8 cellular contexts compared by ENCODE assay signal in the genomic region with DNA sequence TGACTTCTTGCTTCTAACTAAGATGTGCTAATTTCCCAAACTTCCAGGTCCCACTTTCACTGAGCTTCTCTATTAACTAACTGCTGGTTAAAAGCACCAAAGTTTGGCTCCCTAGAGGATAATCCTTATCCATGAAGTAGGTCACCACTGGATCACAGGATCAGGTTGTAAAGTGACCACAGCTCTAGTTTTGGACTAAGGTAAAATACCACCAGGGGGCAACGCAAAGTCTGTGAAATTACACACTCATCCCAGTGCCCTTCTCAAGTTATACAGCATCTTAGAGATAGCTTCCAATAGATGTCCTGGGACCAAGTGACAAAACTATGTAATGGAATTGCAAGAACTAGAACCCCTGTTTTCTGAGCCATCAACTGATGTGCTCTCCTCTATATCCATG.
DNase-seq lines count a peak whose midpoint lies in the region; ATAC-seq and TF ChIP-seq lines count a peak whose summit lies in the region.

No MANE protein-coding gene starts in this region.

- no peaks in the 10 kb centered on the region for H3K36me3 ChIP-seq in vagina

- peak; percentile 16 for DNase-seq in SKM-1 (lab: John Stamatoyannopoulos, UW; ENCODE audit: unreplicated experiment)
- DNase-seq in SKM-1 treated with dmso at 0.1 percent for 144 hours (lab: John Stamatoyannopoulos, UW; ENCODE audit: unreplicated experiment): no peak
- peak; percentile 30 for DNase-seq in MV-4-11 (lab: John Stamatoyannopoulos, UW)
- peak; percentile 49 for DNase-seq in epithelial cell of esophagus (ENCODE audit: low read depth)
- DNase-seq in retinal pigment epithelial cell (ENCODE audit: low read depth): no peak
- DNase-seq in vagina (ENCODE audit: extremely low spot score in 2 of 2): no peak

- intact Hi-C loops in vagina (cut with DNase I): no loop called here

- no peak overlapping the region for H3K4me3 ChIP-seq in epithelial cell of esophagus (ENCODE audit: low read length)
- H3K4me3 ChIP-seq in retinal pigment epithelial cell (ENCODE audit: low read length): no peak overlapping the region
- H3K4me3 ChIP-seq in vagina: no peak overlapping the region

- H3K9me3 ChIP-seq in vagina: no peaks in the 10 kb centered on the region

- TF ChIP-seq CTCF in epithelial cell of esophagus (IDR thresholded peaks at IDR 0.05; ENCODE audit: insufficient read depth, low read depth, low read length, missing control alignments): no peak
- peak; percentile 51 for TF ChIP-seq CTCF in retinal pigment epithelial cell (conservative IDR thresholded peaks at IDR 0.05; ENCODE audit: low read depth, low read length)
- TF ChIP-seq CTCF in vagina (IDR thresholded peaks at IDR 0.05): peak in 1 of 3 experiments; percentile 7

- no peaks in the 10 kb centered on the region for H3K4me1 ChIP-seq in vagina

- no peak for ATAC-seq in HG03432 (IDR thresholded peaks at IDR 0.05; ENCODE audit: unreplicated experiment)
- no peak for ATAC-seq in HG03520 (IDR thresholded peaks at IDR 0.05; ENCODE audit: unreplicated experiment)

- no peak for TF ChIP-seq POLR2A in vagina (IDR thresholded peaks at IDR 0.05)

- no peak overlapping the region for H3K27ac ChIP-seq in vagina

- no peaks in the 10 kb centered on the region for H3K27me3 ChIP-seq in vagina

Comparison
In these comparisons a context has a peak if more than half of its experiments do, and no peak if none do; other contexts are left out.
1. DNase-seq: peak in SKM-1 (single experiment), MV-4-11 (single experiment) and epithelial cell of esophagus (single experiment); none in SKM-1 treated with dmso at 0.1 percent for 144 hours (single experiment), retinal pigment epithelial cell (single experiment) and vagina (0 of 2).